Comparison of ENCODE assay signal across 1 cellular context in genomic region chr12:49707127-49707811, GRCh38.
TF ChIP-seq lines count a peak whose summit lies in the region.

Gene FMNL3, minus strand, starts transcription at chr12:49707405. Its CDS starts 225 bp downstream, at chr12:49707180.

TF ChIP-seq in HCT116, 20 proteins besides CTCF, POLR2A, EP300 and RAD21 (continued from another document):
- TF ChIP-seq, protein P1, sequence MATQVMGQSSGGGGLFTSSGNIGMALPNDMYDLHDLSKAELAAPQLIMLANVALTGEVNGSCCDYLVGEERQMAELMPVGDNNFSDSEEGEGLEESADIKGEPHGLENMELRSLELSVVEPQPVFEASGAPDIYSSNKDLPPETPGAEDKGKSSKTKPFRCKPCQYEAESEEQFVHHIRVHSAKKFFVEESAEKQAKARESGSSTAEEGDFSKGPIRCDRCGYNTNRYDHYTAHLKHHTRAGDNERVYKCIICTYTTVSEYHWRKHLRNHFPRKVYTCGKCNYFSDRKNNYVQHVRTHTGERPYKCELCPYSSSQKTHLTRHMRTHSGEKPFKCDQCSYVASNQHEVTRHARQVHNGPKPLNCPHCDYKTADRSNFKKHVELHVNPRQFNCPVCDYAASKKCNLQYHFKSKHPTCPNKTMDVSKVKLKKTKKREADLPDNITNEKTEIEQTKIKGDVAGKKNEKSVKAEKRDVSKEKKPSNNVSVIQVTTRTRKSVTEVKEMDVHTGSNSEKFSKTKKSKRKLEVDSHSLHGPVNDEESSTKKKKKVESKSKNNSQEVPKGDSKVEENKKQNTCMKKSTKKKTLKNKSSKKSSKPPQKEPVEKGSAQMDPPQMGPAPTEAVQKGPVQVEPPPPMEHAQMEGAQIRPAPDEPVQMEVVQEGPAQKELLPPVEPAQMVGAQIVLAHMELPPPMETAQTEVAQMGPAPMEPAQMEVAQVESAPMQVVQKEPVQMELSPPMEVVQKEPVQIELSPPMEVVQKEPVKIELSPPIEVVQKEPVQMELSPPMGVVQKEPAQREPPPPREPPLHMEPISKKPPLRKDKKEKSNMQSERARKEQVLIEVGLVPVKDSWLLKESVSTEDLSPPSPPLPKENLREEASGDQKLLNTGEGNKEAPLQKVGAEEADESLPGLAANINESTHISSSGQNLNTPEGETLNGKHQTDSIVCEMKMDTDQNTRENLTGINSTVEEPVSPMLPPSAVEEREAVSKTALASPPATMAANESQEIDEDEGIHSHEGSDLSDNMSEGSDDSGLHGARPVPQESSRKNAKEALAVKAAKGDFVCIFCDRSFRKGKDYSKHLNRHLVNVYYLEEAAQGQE (IDR thresholded peaks at IDR 0.05; ENCODE audit: low read depth) = no peak
- no peak for TF ChIP-seq FOSL1 (IDR thresholded peaks at IDR 0.05; ENCODE audit: low read depth)
- no peak for TF ChIP-seq TCF7L2 (IDR thresholded peaks at IDR 0.05; ENCODE audit: borderline replicate concordance, extremely low read depth, insufficient read depth, insufficient read length)
- TF ChIP-seq ATF3 (IDR thresholded peaks at IDR 0.05) = no peak
- no peak for TF ChIP-seq EZH2 (IDR thresholded peaks at IDR 0.05)
- no peak for TF ChIP-seq CEBPB (IDR thresholded peaks at IDR 0.05; ENCODE audit: low read depth)
